In genomic region chr6:29489286-29489685, GRCh38 we compare ENCODE assay signal across 26 cellular contexts. TPM values are rescaled to one million over a fixed set of nuclear protein-coding genes. Genes with fewer than 3 reads are reported as not detected.
"Had no signal": no experiment of that assay in that cellular context is flagged by ENCODE, and none has a peak within 500 bp of the region (broad histone marks: within the 10 kb centered on the region; RNA-seq: fewer than 3 reads in every experiment).

No MANE protein-coding gene starts in this region.

- H3K27ac ChIP-seq: coronary artery, hepatocyte, neutrophil, sigmoid colon, skin epidermis had no signal

- H3K9me3 ChIP-seq: mucosa of descending colon, neutrophil, sigmoid colon had no signal

- H3K27me3 ChIP-seq: hepatocyte, neutrophil, sigmoid colon had no signal

- H3K4me3 ChIP-seq: coronary artery, hepatocyte, mucosa of descending colon, sigmoid colon, skin epidermis had no signal

- DNase-seq: effector CD4-positive, alpha-beta T cell; endodermal cell; erythroblast; foreskin melanocyte; kidney; left cardiac atrium; mammary epithelial cell; mucosa of descending colon; naive thymus-derived CD8-positive, alpha-beta T cell; posterior cingulate gyrus; sigmoid colon; stimulated activated CD4-positive, alpha-beta T cell treated with anti-CD3 and anti-CD28 coated beads, Interleukin-2, amount 100 ng/mL, for 48 hours; stimulated activated naive CD4-positive, alpha-beta T cell treated with Interleukin-2 at 50 U/mL for 16 hours; trophoblast cell had no signal

- H3K4me1 ChIP-seq: sigmoid colon had no signal

- H3K36me3 ChIP-seq: neutrophil, sigmoid colon had no signal

- ATAC-seq: left cardiac atrium; mucosa of descending colon; naive thymus-derived CD8-positive, alpha-beta T cell had no signal

RNA-seq across cellular contexts. Expression of gene MAS1L, which starts 1.5 kb away (rescaled TPM):
- total RNA-seq: dermis microvascular lymphatic vessel endothelial cell; endodermal cell; endothelial cell of umbilical vein; hepatocyte; kidney; lower leg skin; mammary epithelial cell; naive thymus-derived CD8-positive, alpha-beta T cell; osteocyte; pulmonary artery endothelial cell; sigmoid colon had no signal
- polyA plus RNA-seq: endothelial cell of umbilical vein; hepatocyte; mammary epithelial cell; naive thymus-derived CD8-positive, alpha-beta T cell; neural cell; sigmoid colon; thymus; urinary bladder had no signal

RNA-seq across cellular contexts. Expression of gene OR2H1, which starts 32.3 kb away (rescaled TPM):
- total RNA-seq: dermis microvascular lymphatic vessel endothelial cell; endodermal cell; endothelial cell of umbilical vein; hepatocyte; kidney; left cardiac atrium; lower leg skin; mammary epithelial cell; mucosa of descending colon; naive thymus-derived CD8-positive, alpha-beta T cell; osteocyte; pulmonary artery endothelial cell; sigmoid colon; urinary bladder had no signal
- polyA plus RNA-seq: endothelial cell of umbilical vein; hepatocyte; mammary epithelial cell; naive thymus-derived CD8-positive, alpha-beta T cell; neural cell; sigmoid colon; urinary bladder had no signal

RNA-seq across cellular contexts. Expression of gene OR11A1, which starts 32.4 kb away (rescaled TPM):
- total RNA-seq: dermis microvascular lymphatic vessel endothelial cell; endodermal cell; endothelial cell of umbilical vein; hepatocyte; kidney; left cardiac atrium; lower leg skin; mammary epithelial cell; mucosa of descending colon; naive thymus-derived CD8-positive, alpha-beta T cell; osteocyte; pulmonary artery endothelial cell; sigmoid colon; urinary bladder had no signal
- polyA plus RNA-seq: endothelial cell of umbilical vein; hepatocyte; mammary epithelial cell; naive thymus-derived CD8-positive, alpha-beta T cell; neural cell; sigmoid colon; urinary bladder had no signal

RNA-seq across cellular contexts. Expression of gene OR10C1, which starts 50.2 kb away (rescaled TPM):
- total RNA-seq: dermis microvascular lymphatic vessel endothelial cell; endodermal cell; endothelial cell of umbilical vein; hepatocyte; kidney; left cardiac atrium; lower leg skin; mammary epithelial cell; mucosa of descending colon; naive thymus-derived CD8-positive, alpha-beta T cell; osteocyte; pulmonary artery endothelial cell; sigmoid colon; urinary bladder had no signal
- polyA plus RNA-seq: endothelial cell of umbilical vein; hepatocyte; mammary epithelial cell; naive thymus-derived CD8-positive, alpha-beta T cell; neural cell; sigmoid colon; thymus; urinary bladder had no signal
